ENCODE assay signal across 1 cellular context in genomic region chr1:235624751-235625192, GRCh38.
TF ChIP-seq lines count a peak whose summit lies in the region.

No MANE protein-coding gene starts in this region.

TF ChIP-seq in endothelial cell of umbilical vein, 7 proteins besides CTCF, POLR2A, EP300 and RAD21:
- TF ChIP-seq FOS (IDR thresholded peaks at IDR 0.05; ENCODE audit: borderline replicate concordance, insufficient read depth, low read length) (no peak), GATA2 (IDR thresholded peaks at IDR 0.05; ENCODE audit: insufficient read depth, insufficient read length, low read depth, low read length) (no peak), POLR2AphosphoS5 (IDR thresholded peaks at IDR 0.05; ENCODE audit: insufficient read depth, low read depth, low read length) (no peak), JUN (IDR thresholded peaks at IDR 0.05; ENCODE audit: borderline replicate concordance, insufficient read depth, insufficient read length, low read depth) (no peak), EZH2 (IDR thresholded peaks at IDR 0.05; ENCODE audit: borderline replicate concordance, low read depth, low read length, severe bottlenecking) (no peak), MYC (IDR thresholded peaks at IDR 0.05; ENCODE audit: low read depth, low read length) (no peak)
- TF ChIP-seq, protein P1, sequence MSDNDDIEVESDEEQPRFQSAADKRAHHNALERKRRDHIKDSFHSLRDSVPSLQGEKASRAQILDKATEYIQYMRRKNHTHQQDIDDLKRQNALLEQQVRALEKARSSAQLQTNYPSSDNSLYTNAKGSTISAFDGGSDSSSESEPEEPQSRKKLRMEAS (IDR thresholded peaks at IDR 0.05; ENCODE audit: insufficient read depth, insufficient read length): no peak
TF ChIP-seq in endothelial cell of umbilical vein: peak in this region for 0.
